ENCODE assay signal across 18 cellular contexts in genomic region chr2:32363588-32363987, GRCh38. TPM values are rescaled to one million over a fixed set of nuclear protein-coding genes. Genes with fewer than 3 reads are reported as not detected.
DNase-seq lines count a peak whose midpoint lies in the region; ATAC-seq, FAIRE-seq and TF ChIP-seq lines count a peak whose summit lies in the region.
"Had no signal": no experiment of that assay in that cellular context is flagged by ENCODE, and none has a peak within 500 bp of the region (broad histone marks: within the 10 kb centered on the region; RNA-seq: fewer than 3 reads in every experiment).

No MANE protein-coding gene starts in this region.

- no peaks in the 10 kb centered on the region for H3K36me3 ChIP-seq in kidney epithelial cell (ENCODE audit: control insufficient read depth, insufficient read depth, low read length)

- no peak for TF ChIP-seq POLR2A in GM12891 (IDR thresholded peaks at IDR 0.05; ENCODE audit: low read depth, low read length)

- ATAC-seq in GM19467 (IDR thresholded peaks at IDR 0.05; ENCODE audit: unreplicated experiment) (peak; percentile 56), HG03175 (IDR thresholded peaks at IDR 0.05; ENCODE audit: unreplicated experiment) (peak; percentile 84)
- ATAC-seq: SK-N-SH treated with all-trans-retinoic acid at 6 μM for 48 hours had no signal

- H3K4me3 ChIP-seq in kidney epithelial cell (ENCODE audit: low read depth, low read length) = no peak overlapping the region
- H3K4me3 ChIP-seq: coronary artery, spleen had no signal

- FAIRE-seq in GM12891 (lab: Jason Lieb, UNC) = peak; percentile 5
- FAIRE-seq: H1 had no signal

- TF ChIP-seq CTCF in kidney epithelial cell (IDR thresholded peaks at IDR 0.05; ENCODE audit: insufficient read depth, low read length, poor library complexity, severe bottlenecking) = no peak

- DNase-seq in GM12891 (ENCODE audit: insufficient read length, low spot score) (no peak), kidney epithelial cell (ENCODE audit: low read depth) (peak; percentile 49), NCI-H345 treated with DMSO at 0.1 percent for 48 hours (lab: John Stamatoyannopoulos, UW; ENCODE audit: unreplicated experiment) (no peak), NCI-H2107 treated with DMSO at 0.1 percent for 48 hours (lab: John Stamatoyannopoulos, UW; ENCODE audit: unreplicated experiment) (no peak), Kasumi-1 (lab: John Stamatoyannopoulos, UW) (no peak), ecto neural progenitor cell (ENCODE audit: low spot score) (no peak)
- DNase-seq: activated CD4-positive, alpha-beta T cell treated with anti-CD3 and anti-CD28 coated beads for 48 hours; activated naive CD4-positive, alpha-beta T cell treated with Interleukin-2 at 50 U/mL for 16 hours; CD8-positive, alpha-beta memory T cell; left colon; NCI-H1417; NCI-H82 had no signal

- H3K27me3 ChIP-seq in kidney epithelial cell (ENCODE audit: control insufficient read depth, insufficient read depth, low read length) = no peaks in the 10 kb centered on the region
- H3K27me3 ChIP-seq: spleen had no signal

TF ChIP-seq in GM12891, 5 proteins besides CTCF, POLR2A, EP300 and RAD21:
- TF ChIP-seq PAX5 (IDR thresholded peaks at IDR 0.05; ENCODE audit: insufficient read depth, low read length, severe bottlenecking) (no peak), SPI1 (IDR thresholded peaks at IDR 0.05; ENCODE audit: low read depth, low read length) (no peak), POU2F2 (IDR thresholded peaks at IDR 0.05; ENCODE audit: low read depth, low read length) (no peak), POLR2AphosphoS5 (IDR thresholded peaks at IDR 0.05; ENCODE audit: low read depth, low read length) (no peak)

RNA-seq across cellular contexts. Expression of gene BIRC6, which starts 6.8 kb away (rescaled TPM):
- polyA plus RNA-seq in GM12891 (2012; ENCODE audit: low read depth, missing spikeins) = 23.1 TPM
- 73.0 and 75.2 TPM in 2 replicates for total RNA-seq in kidney epithelial cell
